ENCODE assay signal across 9 cellular contexts in genomic region chr22:28710112-28710888, GRCh38. TPM values are rescaled to one million over a fixed set of nuclear protein-coding genes. Genes with fewer than 3 reads are reported as not detected.
A peak's percentile ranks its signal among the peaks of the same experiment; 100 is the strongest.
DNase-seq lines count a peak whose midpoint lies in the region; ATAC-seq and TF ChIP-seq lines count a peak whose summit lies in the region.
"Had no signal": no experiment of that assay in that cellular context is flagged by ENCODE, and none has a peak within 500 bp of the region (broad histone marks: within the 10 kb centered on the region; RNA-seq: fewer than 3 reads in every experiment).

No MANE protein-coding gene starts in this region.

- peak; percentile 69 for ATAC-seq in omental fat pad (ENCODE audit: low FRiP score)
- no peak for ATAC-seq in HG03457 (IDR thresholded peaks at IDR 0.05; ENCODE audit: unreplicated experiment)
- ATAC-seq in CD4-positive, alpha-beta T cell (ENCODE audit: poor library complexity): no peak

- CTCF ChIA-PET in CD4-positive, alpha-beta T cell (lab: Charles Lee): interaction anchor here (0.8 kb wide), 1 partner anchor 11 kb away, joined by 4 read pairs; no protein-coding TSS in a partner anchor

- H3K27me3 ChIP-seq in esophagus squamous epithelium: no peaks in the 10 kb centered on the region
- no peaks in the 10 kb centered on the region for H3K27me3 ChIP-seq in CD4-positive, alpha-beta T cell (ENCODE audit: control insufficient read depth, insufficient read depth, low read length)

- DNase-seq in AG10803 (ENCODE audit: low read depth): peak; percentile 86
- DNase-seq in NCI-H524 treated with DMSO at 0.1 percent for 48 hours (lab: John Stamatoyannopoulos, UW): peak; percentile 58
- no peak for DNase-seq in esophagus squamous epithelium (lab: John Stamatoyannopoulos, UW)
- DNase-seq in omental fat pad (ENCODE audit: low spot score): no peak
- DNase-seq in activated CD4-positive, alpha-beta T cell treated with anti-CD3 and anti-CD28 coated beads for 48 hours: no peak
- DNase-seq in HuH-7 (ENCODE audit: low spot score): no peak
- no peak for DNase-seq in CD4-positive, alpha-beta T cell
- DNase-seq: NCI-H146 had no signal

- no peaks in the 10 kb centered on the region for H3K9me3 Mint-ChIP-seq in CD4-positive, alpha-beta T cell

- no peak for TF ChIP-seq CTCF in AG10803 (conservative IDR thresholded peaks at IDR 0.05; ENCODE audit: low read length)
- TF ChIP-seq CTCF in esophagus squamous epithelium (IDR thresholded peaks at IDR 0.05): no peak
- TF ChIP-seq CTCF in omental fat pad (IDR thresholded peaks at IDR 0.05): no peak
- TF ChIP-seq CTCF in CD4-positive, alpha-beta T cell (IDR thresholded peaks at IDR 0.05): no peak

- H3K9me3 ChIP-seq in esophagus squamous epithelium: no peaks in the 10 kb centered on the region
- H3K9me3 ChIP-seq in CD4-positive, alpha-beta T cell (ENCODE audit: control insufficient read depth, low read length): no peaks in the 10 kb centered on the region

- H3K27ac ChIP-seq in esophagus squamous epithelium: peak overlapping the region; percentile 8 to 69 (median 29)
- H3K27ac ChIP-seq in CD4-positive, alpha-beta T cell (ENCODE audit: low read depth, low read length): no peak overlapping the region

- no peaks in the 10 kb centered on the region for H3K4me1 Mint-ChIP-seq in CD4-positive, alpha-beta T cell (ENCODE audit: low read depth)

- no peak overlapping the region for H3K4me3 Mint-ChIP-seq in CD4-positive, alpha-beta T cell

- H3K36me3 Mint-ChIP-seq in CD4-positive, alpha-beta T cell (ENCODE audit: low read depth): peaks cover 53% of the 10 kb centered on the region

- H3K4me1 ChIP-seq in esophagus squamous epithelium: peaks cover 0 to 18% (median 3%) of the 10 kb centered on the region in 3 donors

- no peak for TF ChIP-seq POLR2A in esophagus squamous epithelium (IDR thresholded peaks at IDR 0.05)

- 58 to 65% methylated on average over 3 of the region's 3 CpGs for whole genome bisulfite sequencing in esophagus squamous epithelium, 2 donors

- peak overlapping the region; percentile 5 for H3K4me3 ChIP-seq in AG10803 (ENCODE audit: low read length)
- H3K4me3 ChIP-seq in esophagus squamous epithelium: no peak overlapping the region

- no peak overlapping the region for H3K27ac Mint-ChIP-seq in CD4-positive, alpha-beta T cell

- peaks cover 0 to 18% (median 0%) of the 10 kb centered on the region in 3 donors for H3K36me3 ChIP-seq in esophagus squamous epithelium

- no peaks in the 10 kb centered on the region for H3K27me3 Mint-ChIP-seq in CD4-positive, alpha-beta T cell

- intact Hi-C loops in esophagus squamous epithelium (cut with DNase I): no loop called here
- intact Hi-C loops in CD4-positive, alpha-beta T cell (cut with DNase I, micrococcal nuclease): no loop called here

- POLR2A ChIA-PET in CD4-positive, alpha-beta T cell (lab: Charles Lee): no interaction called here

RNA-seq across cellular contexts. Expression of gene TTC28, which starts 30.7 kb away (rescaled TPM):
- total RNA-seq in esophagus squamous epithelium (10 to 100 TPM in 1 of 4 donors, 1 to 10 TPM in 3; 6.0 to 21.4 (median 7.7) TPM), omental fat pad (100 to 1,000 TPM in 1 of 4 donors, 10 to 100 TPM in 3; 28.6 to 103 (median 50.6) TPM)
- total RNA-seq in CD4-positive, alpha-beta T cell: 1 to 10 TPM; 4.6 to 5.7 TPM

RNA-seq across cellular contexts. Expression of gene CHEK2, which starts 31.3 kb away (rescaled TPM):
- total RNA-seq in esophagus squamous epithelium: 10 to 100 TPM in 2 of 4 donors, 1 to 10 TPM in 2; 6.6 to 17.4 (median 11.2) TPM
- total RNA-seq in omental fat pad: 1 to 10 TPM; 2.9 to 7.4 (median 4.7) TPM
- 1 to 10 TPM; 2.6 to 4.0 TPM for total RNA-seq in CD4-positive, alpha-beta T cell

RNA-seq across cellular contexts. Expression of gene HSCB, which starts 31.5 kb away (rescaled TPM):
- total RNA-seq in esophagus squamous epithelium: 10 to 100 TPM; 14.4 to 24.9 (median 16.3) TPM
- total RNA-seq in omental fat pad: 10 to 100 TPM in 3 of 4 donors, 1 to 10 TPM in 1; 9.5 to 21.0 (median 14.8) TPM
- 1 to 10 TPM; 3.4 to 3.7 TPM for total RNA-seq in CD4-positive, alpha-beta T cell

Comparison
In these comparisons a context has a peak if more than half of its experiments do, and no peak if none do; other contexts are left out.
1. DNase-seq: peak in AG10803 (single experiment) and NCI-H524 treated with DMSO at 0.1 percent for 48 hours (single experiment); none in esophagus squamous epithelium (single experiment), omental fat pad (single experiment), activated CD4-positive, alpha-beta T cell treated with anti-CD3 and anti-CD28 coated beads for 48 hours (single experiment), HuH-7 (single experiment) and CD4-positive, alpha-beta T cell (0 of 10).